In genomic region chr4:166091914-166092510, GRCh38 we compare ENCODE assay signal across 9 cellular contexts.
DNase-seq lines count a peak whose midpoint lies in the region; ATAC-seq and TF ChIP-seq lines count a peak whose summit lies in the region.
"Had no signal": no experiment of that assay in that cellular context is flagged by ENCODE, and none has a peak within 500 bp of the region (broad histone marks: within the 10 kb centered on the region; RNA-seq: fewer than 3 reads in every experiment).

No MANE protein-coding gene starts in this region.

- in situ Hi-C loops in mammary epithelial cell (cut with MboI; ENCODE audit: low sequenced_read_pairs in 2 of 2), result loop anchor here (5.0 to 25.0 kb wide), 3 partner anchors 230 to 557 kb away; partner anchors contain the start of gene TLL1 (in 1 of the 2)

- peak; percentile 70 for TF ChIP-seq CTCF in BJ (IDR thresholded peaks at IDR 0.05; ENCODE audit: insufficient read depth, low read depth, low read length)
- peak; percentile 73 to 74 for TF ChIP-seq CTCF in mammary epithelial cell (conservative IDR thresholded peaks at IDR 0.05 in 1 of 2, IDR thresholded peaks at IDR 0.05 in 1 of 2; ENCODE audit: extremely low read depth in 1 of 2, insufficient read depth in 1 of 2, low read depth in 1 of 2, low read length in 2 of 2)

- H3K27me3 Mint-ChIP-seq in activated T-cell treated with anti-CD3 and anti-CD28 coated beads, Interleukin-2, amount 50 U/mL, for 72 hours (ENCODE audit: low read depth), result no peaks in the 10 kb centered on the region
- H3K27me3 Mint-ChIP-seq: IgD-negative memory B cell had no signal

- H2BK15ac ChIP-seq in mesenchymal stem cell (ENCODE audit: low read depth, poor library complexity, severe bottlenecking), result no peak overlapping the region

- no peaks in the 10 kb centered on the region for H3K79me2 ChIP-seq in mammary epithelial cell (ENCODE audit: insufficient read depth, low read length)

- H4K8ac ChIP-seq in mesenchymal stem cell (ENCODE audit: low read length), result no peak overlapping the region

- no peaks in the 10 kb centered on the region for H3K9me3 Mint-ChIP-seq in activated T-cell treated with anti-CD3 and anti-CD28 coated beads, Interleukin-2, amount 50 U/mL, for 72 hours
- H3K9me3 Mint-ChIP-seq: IgD-negative memory B cell had no signal

- H2BK120ac ChIP-seq in mesenchymal stem cell (ENCODE audit: low read depth, low read length), result no peak overlapping the region

- no peak overlapping the region for H3K27ac Mint-ChIP-seq in activated T-cell treated with anti-CD3 and anti-CD28 coated beads, Interleukin-2, amount 50 U/mL, for 72 hours
- H3K27ac Mint-ChIP-seq: IgD-negative memory B cell had no signal

- no peak overlapping the region for H4K91ac ChIP-seq in mesenchymal stem cell (ENCODE audit: low read length)

- H3K4ac ChIP-seq in mesenchymal stem cell (ENCODE audit: low read depth in 1 of 2, low read length in 2 of 2), result no peak overlapping the region

- H3K4me2 ChIP-seq in mammary epithelial cell (ENCODE audit: insufficient read depth, low read depth, low read length) (no peak overlapping the region), mesenchymal stem cell (ENCODE audit: low read length, poor library complexity, severe bottlenecking) (no peak overlapping the region)

- intact Hi-C loops in mammary epithelial cell (cut with micrococcal nuclease), result loop anchor here (1.0 to 10.0 kb wide), 5 partner anchors 385 to 960 kb away; no protein-coding TSS in a partner anchor

- no peak overlapping the region for H2AK5ac ChIP-seq in mesenchymal stem cell (ENCODE audit: low read length, severe bottlenecking)

- no peak overlapping the region for H3K14ac ChIP-seq in mesenchymal stem cell (ENCODE audit: low read length in 2 of 2)

- H4K20me1 ChIP-seq in mammary epithelial cell (ENCODE audit: insufficient read depth, low read length), result no peaks in the 10 kb centered on the region

- H3K27ac ChIP-seq in mammary epithelial cell (ENCODE audit: insufficient read depth, low read depth, low read length) (no peak overlapping the region), mesenchymal stem cell (ENCODE audit: low read length, poor library complexity, severe bottlenecking) (no peak overlapping the region)

- BruUV-seq in mammary epithelial cell (replicated peaks; lab: Mats Ljungman, UMichigan), result no TSS peak

- H3K9ac ChIP-seq in mammary epithelial cell (ENCODE audit: insufficient read depth, low read length) (no peak overlapping the region), mesenchymal stem cell (ENCODE audit: low read length) (no peak overlapping the region)

- dilution Hi-C loops in mammary epithelial cell (cut with HindIII; ENCODE audit: low sequenced_read_pairs), result loop anchor here (25.0 kb wide), 1 partner anchor 555 kb away; no protein-coding TSS in a partner anchor

- H3K4me1 ChIP-seq in mammary epithelial cell (ENCODE audit: insufficient read depth, low read length), result no peaks in the 10 kb centered on the region
- no peaks in the 10 kb centered on the region for H3K4me1 ChIP-seq in mesenchymal stem cell (ENCODE audit: control insufficient read depth, insufficient read depth, low read depth, low read length)

- H2AFZ ChIP-seq in mammary epithelial cell (ENCODE audit: low read depth, low read length) (no peak overlapping the region), mesenchymal stem cell (ENCODE audit: low read depth, low read length) (no peak overlapping the region)

- H3K27me3 ChIP-seq in BJ (ENCODE audit: control insufficient read depth, insufficient read depth, low read length), result no peaks in the 10 kb centered on the region
- no peaks in the 10 kb centered on the region for H3K27me3 ChIP-seq in mammary epithelial cell (ENCODE audit: insufficient read depth, low read length)
- no peaks in the 10 kb centered on the region for H3K27me3 ChIP-seq in mesenchymal stem cell (ENCODE audit: control insufficient read depth in 1 of 2, insufficient read depth in 1 of 2, low read length in 2 of 2)

- no peak overlapping the region for H2BK5ac ChIP-seq in mesenchymal stem cell (ENCODE audit: low read depth, low read length, poor library complexity, severe bottlenecking)

- H3K4me1 Mint-ChIP-seq in activated T-cell treated with anti-CD3 and anti-CD28 coated beads, Interleukin-2, amount 50 U/mL, for 72 hours (ENCODE audit: low read depth), result no peaks in the 10 kb centered on the region
- H3K4me1 Mint-ChIP-seq: IgD-negative memory B cell had no signal

- ATAC-seq in GM18867 (IDR thresholded peaks at IDR 0.05; ENCODE audit: unreplicated experiment) (peak; percentile 89), HG03135 (IDR thresholded peaks at IDR 0.05; ENCODE audit: unreplicated experiment) (peak; percentile 86)
- ATAC-seq in activated T-cell treated with anti-CD3 and anti-CD28 coated beads, Interleukin-2, amount 50 U/mL, for 72 hours (replicated peaks in 1 of 2), result no peak

- H3K4me3 Mint-ChIP-seq in activated T-cell treated with anti-CD3 and anti-CD28 coated beads, Interleukin-2, amount 50 U/mL, for 72 hours, result no peak overlapping the region
- H3K4me3 Mint-ChIP-seq: IgD-negative memory B cell had no signal

- no peaks in the 10 kb centered on the region for H3K79me1 ChIP-seq in mesenchymal stem cell (replicated peaks; ENCODE audit: low read length, poor library complexity, severe bottlenecking)

- no peak overlapping the region for H2BK12ac ChIP-seq in mesenchymal stem cell (ENCODE audit: low read length in 2 of 2)

- POLR2A ChIA-PET in BJ (lab: Charles Lee), result no interaction called here

- 5% methylated on average over 2 of the region's 2 CpGs for WGBS in mammary epithelial cell (ENCODE audit: low coverage, missing lambda C conversion rate)
- WGBS in mesenchymal stem cell, result no CpG with 5 or more reads among the region's 2 CpGs

- CTCF ChIA-PET in BJ (lab: Yijun Ruan, JAX), result interaction anchor here (0.7 to 1.5 kb wide), 7 partner anchors 8 to 1935 kb away, joined by 3 to 7 read pairs (median 4); no protein-coding TSS in a partner anchor
- CTCF ChIA-PET in mammary epithelial cell (lab: Charles Lee; ENCODE audit: low non-redundant PET), result interaction anchor here (0.8 kb wide), 1 partner anchor 220 kb away, joined by 11 read pairs; no protein-coding TSS in a partner anchor

- H3K36me3 ChIP-seq in BJ (ENCODE audit: control insufficient read depth, insufficient read depth, low read length) (no peaks in the 10 kb centered on the region), mammary epithelial cell (ENCODE audit: insufficient read depth, low read length) (no peaks in the 10 kb centered on the region), mesenchymal stem cell (ENCODE audit: control insufficient read depth in 1 of 2, insufficient read depth in 2 of 2, low read depth in 1 of 2, low read length in 2 of 2) (no peaks in the 10 kb centered on the region)

- H3K9me3 ChIP-seq in mammary epithelial cell (replicated peaks; ENCODE audit: insufficient read depth, low read length), result no peaks in the 10 kb centered on the region
- H3K9me3 ChIP-seq in mesenchymal stem cell (ENCODE audit: control insufficient read depth, low read length), result no peaks in the 10 kb centered on the region

- no peak overlapping the region for H3K4me3 ChIP-seq in BJ (ENCODE audit: low read depth, low read length)
- no peak overlapping the region for H3K4me3 ChIP-seq in mammary epithelial cell (replicated peaks in 1 of 3; ENCODE audit: insufficient read depth in 1 of 3, low read depth in 2 of 3, low read length in 3 of 3)
- H3K4me3 ChIP-seq in mesenchymal stem cell (ENCODE audit: insufficient read depth in 1 of 2, low read depth in 1 of 2, low read length in 2 of 2), result no peak overlapping the region

- no peak overlapping the region for H3K23ac ChIP-seq in mesenchymal stem cell (ENCODE audit: low read length in 2 of 2)

- DNase-seq in BJ (ENCODE audit: low read depth) (no peak), NCI-H345 treated with DMSO at 0.1 percent for 48 hours (lab: John Stamatoyannopoulos, UW; ENCODE audit: unreplicated experiment) (peak; percentile 7), mammary epithelial cell (peak; percentile 17), mesenchymal stem cell (peak; percentile 40), GOT3 (lab: John Stamatoyannopoulos, UW) (no peak)
- DNase-seq in activated T-cell treated with anti-CD3 and anti-CD28 coated beads, Interleukin-2, amount 50 U/mL, for 72 hours, result no peak

- no peaks in the 10 kb centered on the region for H3K36me3 Mint-ChIP-seq in activated T-cell treated with anti-CD3 and anti-CD28 coated beads, Interleukin-2, amount 50 U/mL, for 72 hours (ENCODE audit: insufficient read depth in 2 of 2)
- H3K36me3 Mint-ChIP-seq: IgD-negative memory B cell had no signal

- H3K18ac ChIP-seq in mesenchymal stem cell (ENCODE audit: low read depth in 1 of 2, low read length in 2 of 2), result no peak overlapping the region

Comparison
In these comparisons a context has a peak if more than half of its experiments do, and no peak if none do; other contexts are left out.
1. DNase-seq: peak in NCI-H345 treated with DMSO at 0.1 percent for 48 hours (single experiment), mammary epithelial cell (single experiment) and mesenchymal stem cell (single experiment); none in BJ (single experiment), GOT3 (single experiment) and activated T-cell treated with anti-CD3 and anti-CD28 coated beads, Interleukin-2, amount 50 U/mL, for 72 hours (0 of 2).
2. ATAC-seq: peak in GM18867 (single experiment) and HG03135 (single experiment); none in activated T-cell treated with anti-CD3 and anti-CD28 coated beads, Interleukin-2, amount 50 U/mL, for 72 hours (0 of 2).